ENCODE assay signal across 15 cellular contexts in genomic region chr16:89842471-89843408, GRCh38. TPM values are rescaled to one million over a fixed set of nuclear protein-coding genes. Genes with fewer than 3 reads are reported as not detected.
DNase-seq lines count a peak whose midpoint lies in the region; ATAC-seq, FAIRE-seq and TF ChIP-seq lines count a peak whose summit lies in the region.
"Had no signal": no experiment of that assay in that cellular context is flagged by ENCODE, and none has a peak within 500 bp of the region (broad histone marks: within the 10 kb centered on the region; RNA-seq: fewer than 3 reads in every experiment).

No MANE protein-coding gene starts in this region.

- H2AFZ ChIP-seq in astrocyte (ENCODE audit: low read depth, low read length) = no peak overlapping the region

- POLR2A ChIA-PET in BJ (lab: Charles Lee) (no interaction called here), T-cell (lab: Charles Lee) (interaction anchor here in 1 of 2 donors (0.6 kb wide), 1 partner anchor 15 kb away, joined by 5 read pairs; no protein-coding TSS in a partner anchor)

- H3K4me3 ChIP-seq in BJ (ENCODE audit: low read depth, low read length) (no peak overlapping the region), astrocyte (ENCODE audit: insufficient read depth, low read depth, low read length) (no peak overlapping the region), kidney epithelial cell (ENCODE audit: low read depth, low read length) (no peak overlapping the region)

- no peaks in the 10 kb centered on the region for H3K9me3 ChIP-seq in astrocyte (ENCODE audit: insufficient read depth, low read depth, low read length)

- H3K27ac ChIP-seq in astrocyte (ENCODE audit: low read depth, low read length) = peak overlapping the region; percentile 79

- H3K36me3 ChIP-seq in BJ (ENCODE audit: control insufficient read depth, insufficient read depth, low read length) = no peaks in the 10 kb centered on the region
- H3K36me3 ChIP-seq in astrocyte (ENCODE audit: insufficient read depth, low read length) = no peaks in the 10 kb centered on the region
- no peaks in the 10 kb centered on the region for H3K36me3 ChIP-seq in kidney epithelial cell (ENCODE audit: control insufficient read depth, insufficient read depth, low read length)

- no peaks in the 10 kb centered on the region for H4K20me1 ChIP-seq in astrocyte (ENCODE audit: insufficient read depth, low read length)

- no peak for FAIRE-seq in astrocyte (lab: Jason Lieb, UNC)
- FAIRE-seq: small intestine, TTC549 had no signal

- H3K9me3 Mint-ChIP-seq in astrocyte (ENCODE audit: unreplicated experiment) (no peaks in the 10 kb centered on the region), T-cell (no peaks in the 10 kb centered on the region)
- H3K9me3 Mint-ChIP-seq: central memory CD8-positive, alpha-beta T cell had no signal

- TF ChIP-seq CTCF in BJ (IDR thresholded peaks at IDR 0.05; ENCODE audit: insufficient read depth, low read depth, low read length) (no peak), astrocyte (IDR thresholded peaks at IDR 0.05; ENCODE audit: insufficient read depth, low read depth, low read length) (no peak), kidney epithelial cell (IDR thresholded peaks at IDR 0.05; ENCODE audit: insufficient read depth, low read length, poor library complexity, severe bottlenecking) (no peak)

- H3K27ac Mint-ChIP-seq in astrocyte (ENCODE audit: unreplicated experiment) = peak overlapping the region; percentile 42
- H3K27ac Mint-ChIP-seq in T-cell = no peak overlapping the region

- no peaks in the 10 kb centered on the region for H3K79me2 ChIP-seq in astrocyte (ENCODE audit: insufficient read depth, low read length)

- H3K4me1 ChIP-seq in astrocyte (ENCODE audit: insufficient read depth, low read length) = peaks cover 14% of the 10 kb centered on the region

- H3K4me3 Mint-ChIP-seq in astrocyte (ENCODE audit: unreplicated experiment) (no peak overlapping the region), T-cell (no peak overlapping the region)
- H3K4me3 Mint-ChIP-seq: central memory CD8-positive, alpha-beta T cell had no signal

- peak overlapping the region; percentile 60 for H3K9ac ChIP-seq in astrocyte (ENCODE audit: low read length)

- DNase-seq in BJ (ENCODE audit: low read depth) = peak; percentile 39
- DNase-seq in HCEC 1CT = peak; percentile 56
- DNase-seq in astrocyte (ENCODE audit: low read depth) = peak; percentile 95
- DNase-seq in kidney epithelial cell (ENCODE audit: low read depth) = peak; percentile 65
- no peak for DNase-seq in activated CD8-positive, alpha-beta memory T cell treated with anti-CD3 and anti-CD28 coated beads, Interleukin-2, amount 50 U/mL, for 48 hours
- DNase-seq in NCI-H1105 treated with DMSO at 0.1 percent for 48 hours (lab: John Stamatoyannopoulos, UW) = no peak
- DNase-seq in T-cell = no peak
- DNase-seq: activated T-cell treated with anti-CD3 and anti-CD28 coated beads, Interleukin-2, amount 50 U/mL, for 1 hour; head of caudate nucleus; NCI-H526 treated with DMSO at 0.1 percent for 48 hours; small intestine; stimulated activated CD8-positive, alpha-beta memory T cell treated with anti-CD3 and anti-CD28 coated beads, Interleukin-4, amount 100 ng/mL, for 48 hours had no signal

- no peaks in the 10 kb centered on the region for H3K27me3 ChIP-seq in BJ (ENCODE audit: control insufficient read depth, insufficient read depth, low read length)
- H3K27me3 ChIP-seq in astrocyte (ENCODE audit: insufficient read depth, low read length) = no peaks in the 10 kb centered on the region
- H3K27me3 ChIP-seq in kidney epithelial cell (ENCODE audit: control insufficient read depth, insufficient read depth, low read length) = no peaks in the 10 kb centered on the region

- CTCF ChIA-PET in BJ (lab: Yijun Ruan, JAX) (interaction anchor here (5.2 kb wide), 1 partner anchor 18 kb away, joined by 35 read pairs; no protein-coding TSS in a partner anchor), T-cell (lab: Charles Lee) (interaction anchor here (0.5 to 0.7 kb wide), 3 partner anchors 67 to 188 kb away, joined by 4 to 6 read pairs (median 5); no protein-coding TSS in a partner anchor)

- H3K36me3 Mint-ChIP-seq in astrocyte (ENCODE audit: low read depth, unreplicated experiment) = no peaks in the 10 kb centered on the region
- H3K36me3 Mint-ChIP-seq in T-cell = no peaks in the 10 kb centered on the region

- no peak for ATAC-seq in GM18907 (IDR thresholded peaks at IDR 0.05; ENCODE audit: unreplicated experiment)
- ATAC-seq in T-cell (replicated peaks in 1 of 4) = no peak

- H3K4me2 ChIP-seq in astrocyte (ENCODE audit: low read length) = peak overlapping the region; percentile 67

- H3K4me1 Mint-ChIP-seq in astrocyte (ENCODE audit: low read depth, unreplicated experiment) = peaks cover 9% of the 10 kb centered on the region
- peaks cover 20 to 34% (median 24%) of the 10 kb centered on the region in 3 donors for H3K4me1 Mint-ChIP-seq in T-cell

- H3K27me3 Mint-ChIP-seq in astrocyte (ENCODE audit: low read depth, unreplicated experiment) = peaks cover 10% of the 10 kb centered on the region
- no peaks in the 10 kb centered on the region for H3K27me3 Mint-ChIP-seq in T-cell
- H3K27me3 Mint-ChIP-seq: central memory CD8-positive, alpha-beta T cell had no signal

RNA-seq across cellular contexts. Expression of gene SPIRE2, which starts 14.5 kb away (rescaled TPM):
- 2.2 and 2.3 TPM in 2 replicates for polyA plus RNA-seq in BJ (2011; rRNA removed)
- polyA minus RNA-seq in BJ (2011; rRNA and poly(A)+ RNA removed) = 1.8 and 2.7 TPM in 2 replicates
- total RNA-seq in astrocyte (2.6 and 3.2 TPM in 2 replicates), kidney epithelial cell (1.2 and 1.4 TPM in 2 replicates), T-cell (1 to 10 TPM in 1 of 5 donors, under 1 TPM in 3, not detected in 1; 0.23 to 1.1 (median 0.56) TPM)

RNA-seq across cellular contexts. Expression of gene FANCA, which starts 26.3 kb away (rescaled TPM):
- polyA plus RNA-seq in BJ (2011; rRNA removed) = 8.9 and 13.4 TPM in 2 replicates
- 13.1 and 20.5 TPM in 2 replicates for polyA minus RNA-seq in BJ (2011; rRNA and poly(A)+ RNA removed)
- 6.1 and 6.3 TPM in 2 replicates for total RNA-seq in astrocyte
- total RNA-seq in kidney epithelial cell = 16.0 and 19.1 TPM in 2 replicates
- total RNA-seq in T-cell = 1 to 10 TPM; 7.1 to 8.3 (median 7.8) TPM

RNA-seq across cellular contexts. Expression of gene TCF25, which starts 30.7 kb away (rescaled TPM):
- 131 and 219 TPM in 2 replicates for polyA plus RNA-seq in BJ (2011; rRNA removed)
- polyA minus RNA-seq in BJ (2011; rRNA and poly(A)+ RNA removed) = 105 and 124 TPM in 2 replicates
- total RNA-seq in astrocyte (187 and 193 TPM in 2 replicates), kidney epithelial cell (145 and 149 TPM in 2 replicates), T-cell (100 to 1,000 TPM; 289 to 400 (median 322) TPM)

Comparison
In these comparisons a context has a peak if more than half of its experiments do, and no peak if none do; other contexts are left out.
1. DNase-seq: peak in BJ (single experiment), HCEC 1CT (single experiment), astrocyte (single experiment) and kidney epithelial cell (single experiment); none in activated CD8-positive, alpha-beta memory T cell treated with anti-CD3 and anti-CD28 coated beads, Interleukin-2, amount 50 U/mL, for 48 hours (single experiment), NCI-H1105 treated with DMSO at 0.1 percent for 48 hours (single experiment) and T-cell (0 of 34).